ENCODE assay signal across 25 cellular contexts in genomic region chr7:149223746-149224145, GRCh38. TPM values are rescaled to one million over a fixed set of nuclear protein-coding genes. Genes with fewer than 3 reads are reported as not detected.
DNase-seq lines count a peak whose midpoint lies in the region; ATAC-seq and TF ChIP-seq lines count a peak whose summit lies in the region.
"Had no signal": no experiment of that assay in that cellular context is flagged by ENCODE, and none has a peak within 500 bp of the region (broad histone marks: within the 10 kb centered on the region; RNA-seq: fewer than 3 reads in every experiment).

No MANE protein-coding gene starts in this region.

- no peak overlapping the region for H3K27ac Mint-ChIP-seq in activated CD8-positive, alpha-beta T cell treated with anti-CD3 and anti-CD28 coated beads, Interleukin-2, amount 10 ng/mL, durations not matched to agents 7 days and 5 days
- no peak overlapping the region for H3K27ac Mint-ChIP-seq in activated CD8-positive, alpha-beta T cell treated with anti-CD3 and anti-CD28 coated beads for 36 hours
- H3K27ac Mint-ChIP-seq: CD4-positive, alpha-beta memory T cell; CD4-positive, CD25-positive, alpha-beta regulatory T cell had no signal

- H3K4me1 Mint-ChIP-seq in activated CD8-positive, alpha-beta T cell treated with anti-CD3 and anti-CD28 coated beads, Interleukin-2, amount 10 ng/mL, durations not matched to agents 7 days and 5 days (ENCODE audit: low read depth), result no peaks in the 10 kb centered on the region
- H3K4me1 Mint-ChIP-seq in activated CD8-positive, alpha-beta T cell treated with anti-CD3 and anti-CD28 coated beads for 36 hours (ENCODE audit: low read depth), result no peaks in the 10 kb centered on the region
- H3K4me1 Mint-ChIP-seq: CD8-positive, alpha-beta memory T cell had no signal

- no peaks in the 10 kb centered on the region for H3K9me3 ChIP-seq in adrenal gland (replicated peaks in 1 of 3)
- H3K9me3 ChIP-seq: BE2C, BLaER1 had no signal

- peaks cover 0 to 3% of the 10 kb centered on the region in 2 donors for H3K4me1 ChIP-seq in adrenal gland (replicated peaks in 1 of 2)
- H3K4me1 ChIP-seq: BE2C had no signal

- TF ChIP-seq POLR2A in adrenal gland (IDR thresholded peaks at IDR 0.05), result no peak

- peaks cover 11% of the 10 kb centered on the region for H3K36me3 ChIP-seq in H7 (replicated peaks; ENCODE audit: control insufficient read depth, insufficient read depth, low read length)
- peaks cover 0 to 46% of the 10 kb centered on the region in 2 donors for H3K36me3 ChIP-seq in adrenal gland (replicated peaks in 1 of 2)

- no peak overlapping the region for H3K4me3 Mint-ChIP-seq in activated CD8-positive, alpha-beta T cell treated with anti-CD3 and anti-CD28 coated beads, Interleukin-2, amount 10 ng/mL, durations not matched to agents 7 days and 5 days
- no peak overlapping the region for H3K4me3 Mint-ChIP-seq in activated CD8-positive, alpha-beta T cell treated with anti-CD3 and anti-CD28 coated beads for 36 hours
- H3K4me3 Mint-ChIP-seq: CD14-positive monocyte; CD4-positive, alpha-beta memory T cell; CD4-positive, CD25-positive, alpha-beta regulatory T cell; CD8-positive, alpha-beta memory T cell had no signal

- peak overlapping the region in 3 of 5 donors; percentile 43 to 82 (median 73) for H3K27ac ChIP-seq in adrenal gland
- peak overlapping the region; percentile 30 for H3K27ac ChIP-seq in layer of hippocampus (ENCODE audit: low read depth, low read length)
- H3K27ac ChIP-seq: BLaER1 had no signal

- CTCF ChIA-PET in activated CD8-positive, alpha-beta T cell treated with anti-CD3 and anti-CD28 coated beads, Interleukin-2, amount 10 ng/mL, durations not matched to agents 7 days and 5 days (lab: Charles Lee), result no interaction called here
- CTCF ChIA-PET in activated CD8-positive, alpha-beta T cell treated with anti-CD3 and anti-CD28 coated beads for 36 hours (lab: Charles Lee), result no interaction called here

- DNase-seq in activated CD8-positive, alpha-beta T cell treated with anti-CD3 and anti-CD28 coated beads, Interleukin-2, amount 10 ng/mL, durations not matched to agents 7 days and 5 days, result no peak
- no peak for DNase-seq in activated CD8-positive, alpha-beta T cell treated with anti-CD3 and anti-CD28 coated beads for 36 hours
- DNase-seq in H7 (peak; percentile 54), adrenal gland (no peak), NAMALWA (ENCODE audit: low spot score) (no peak)
- DNase-seq in stimulated activated CD4-positive, alpha-beta T cell treated with anti-CD3 and anti-CD28 coated beads, Interleukin-4, amount 100 ng/mL, for 24 hours, result no peak
- DNase-seq: 8988T; ACHN; BE2C; CD4-positive, alpha-beta memory T cell; CD4-positive, CD25-positive, alpha-beta regulatory T cell; CD8-positive, alpha-beta memory T cell; COR-L47; DMS 273 treated with DMSO at 0.1 percent for 48 hours; DMS153; DMS53; DMS79; DND-41; EL; GDM1 had no signal

- ATAC-seq in activated CD8-positive, alpha-beta T cell treated with anti-CD3 and anti-CD28 coated beads, Interleukin-2, amount 10 ng/mL, durations not matched to agents 7 days and 5 days, result peak; percentile 14
- no peak for ATAC-seq in activated CD8-positive, alpha-beta T cell treated with anti-CD3 and anti-CD28 coated beads for 36 hours
- ATAC-seq in GM21381 (IDR thresholded peaks at IDR 0.05; ENCODE audit: unreplicated experiment), result no peak
- ATAC-seq: GM12878 had no signal

- peaks cover 38% of the 10 kb centered on the region for H3K36me3 Mint-ChIP-seq in activated CD8-positive, alpha-beta T cell treated with anti-CD3 and anti-CD28 coated beads, Interleukin-2, amount 10 ng/mL, durations not matched to agents 7 days and 5 days (ENCODE audit: low read depth)
- H3K36me3 Mint-ChIP-seq in activated CD8-positive, alpha-beta T cell treated with anti-CD3 and anti-CD28 coated beads for 36 hours (ENCODE audit: low read depth), result peaks cover 46% of the 10 kb centered on the region

- H3K27me3 Mint-ChIP-seq in activated CD8-positive, alpha-beta T cell treated with anti-CD3 and anti-CD28 coated beads, Interleukin-2, amount 10 ng/mL, durations not matched to agents 7 days and 5 days (ENCODE audit: low read depth), result no peaks in the 10 kb centered on the region
- no peaks in the 10 kb centered on the region for H3K27me3 Mint-ChIP-seq in activated CD8-positive, alpha-beta T cell treated with anti-CD3 and anti-CD28 coated beads for 36 hours
- H3K27me3 Mint-ChIP-seq: CD4-positive, alpha-beta memory T cell; CD4-positive, CD25-positive, alpha-beta regulatory T cell; CD8-positive, alpha-beta memory T cell had no signal

- H3K4me3 ChIP-seq in H7 (ENCODE audit: insufficient read depth, low read depth, low read length), result no peak overlapping the region
- no peak overlapping the region for H3K4me3 ChIP-seq in adrenal gland
- H3K4me3 ChIP-seq: BLaER1, GM12878 had no signal

- TF ChIP-seq CTCF in activated CD8-positive, alpha-beta T cell treated with anti-CD3 and anti-CD28 coated beads for 36 hours (IDR thresholded peaks at IDR 0.05), result no peak
- TF ChIP-seq CTCF in adrenal gland (IDR thresholded peaks at IDR 0.05), result no peak

- POLR2A ChIA-PET in activated CD8-positive, alpha-beta T cell treated with anti-CD3 and anti-CD28 coated beads, Interleukin-2, amount 10 ng/mL, durations not matched to agents 7 days and 5 days (lab: Charles Lee), result no interaction called here
- POLR2A ChIA-PET in activated CD8-positive, alpha-beta T cell treated with anti-CD3 and anti-CD28 coated beads for 36 hours (lab: Charles Lee), result interaction anchor here (1.0 kb wide), 1 partner anchor 25 kb away, joined by 3 read pairs; no protein-coding TSS in a partner anchor

- H3K9me3 Mint-ChIP-seq in activated CD8-positive, alpha-beta T cell treated with anti-CD3 and anti-CD28 coated beads, Interleukin-2, amount 10 ng/mL, durations not matched to agents 7 days and 5 days (ENCODE audit: insufficient read depth), result no peaks in the 10 kb centered on the region
- no peaks in the 10 kb centered on the region for H3K9me3 Mint-ChIP-seq in activated CD8-positive, alpha-beta T cell treated with anti-CD3 and anti-CD28 coated beads for 36 hours
- H3K9me3 Mint-ChIP-seq: CD4-positive, alpha-beta memory T cell; CD8-positive, alpha-beta memory T cell had no signal

- intact Hi-C loops in activated CD8-positive, alpha-beta T cell treated with anti-CD3 and anti-CD28 coated beads for 36 hours (cut with micrococcal nuclease), result no loop called here
- intact Hi-C loops in adrenal gland (cut with DNase I), result no loop called here

- WGBS in adrenal gland, 4 donors, result 90 to 100% (median 97%) methylated on average over 4 to 38 of the region's 39 CpGs

- H3K27me3 ChIP-seq in H7 (ENCODE audit: control insufficient read depth, insufficient read depth, low read length), result no peaks in the 10 kb centered on the region
- no peaks in the 10 kb centered on the region for H3K27me3 ChIP-seq in adrenal gland
- H3K27me3 ChIP-seq in layer of hippocampus (ENCODE audit: control insufficient read depth, insufficient read depth, low read length), result no peaks in the 10 kb centered on the region
- H3K27me3 ChIP-seq: BE2C, BLaER1 had no signal

RNA-seq across cellular contexts. Expression of gene ZNF212, which starts 15.7 kb away (rescaled TPM):
- total RNA-seq in activated CD8-positive, alpha-beta T cell treated with anti-CD3 and anti-CD28 coated beads, Interleukin-2, amount 10 ng/mL, durations not matched to agents 7 days and 5 days, result 10 to 100 TPM; 10.8 to 12.9 TPM
- total RNA-seq in activated CD8-positive, alpha-beta T cell treated with anti-CD3 and anti-CD28 coated beads for 36 hours, result 10 to 100 TPM; 10.5 to 13.4 TPM
- 9.7 and 10.7 TPM in 2 replicates for total RNA-seq in H7 (2014; rRNA removed; shearing (Covaris generic))
- 10 to 100 TPM in 4 of 8 donors, 1 to 10 TPM in 4; 5.7 to 22.7 (median 10.4) TPM for total RNA-seq in adrenal gland
- polyA plus RNA-seq in adrenal gland, result 10 to 100 TPM in 2 of 3 donors, 1 to 10 TPM in 1; 5.5 to 14.5 (median 14.5) TPM

RNA-seq across cellular contexts. Expression of gene ZNF282, which starts 28.4 kb away (rescaled TPM):
- 10 to 100 TPM; 28.4 to 30.6 TPM for total RNA-seq in activated CD8-positive, alpha-beta T cell treated with anti-CD3 and anti-CD28 coated beads, Interleukin-2, amount 10 ng/mL, durations not matched to agents 7 days and 5 days
- 10 to 100 TPM; 29.3 to 29.7 TPM for total RNA-seq in activated CD8-positive, alpha-beta T cell treated with anti-CD3 and anti-CD28 coated beads for 36 hours
- 32.8 and 34.1 TPM in 2 replicates for total RNA-seq in H7 (2014; rRNA removed; shearing (Covaris generic))
- 10 to 100 TPM; 13.6 to 33.8 (median 21.4) TPM for total RNA-seq in adrenal gland
- polyA plus RNA-seq in adrenal gland, result 10 to 100 TPM in 2 of 3 donors, 1 to 10 TPM in 1; 3.6 to 15.1 (median 13.0) TPM

RNA-seq across cellular contexts. Expression of gene ZNF783, which starts 38.2 kb away (rescaled TPM):
- 10 to 100 TPM; 12.7 to 12.9 TPM for total RNA-seq in activated CD8-positive, alpha-beta T cell treated with anti-CD3 and anti-CD28 coated beads, Interleukin-2, amount 10 ng/mL, durations not matched to agents 7 days and 5 days
- 10 to 100 TPM; 13.2 to 13.4 TPM for total RNA-seq in activated CD8-positive, alpha-beta T cell treated with anti-CD3 and anti-CD28 coated beads for 36 hours
- 3.2 and 6.1 TPM in 2 replicates for total RNA-seq in H7 (2014; rRNA removed; shearing (Covaris generic))
- total RNA-seq in adrenal gland, result 10 to 100 TPM in 3 of 8 donors, 1 to 10 TPM in 5; 4.5 to 15.4 (median 8.7) TPM
- 10 to 100 TPM in 1 of 3 donors, 1 to 10 TPM in 2; 3.2 to 23.6 (median 9.1) TPM for polyA plus RNA-seq in adrenal gland
